Comparison of ENCODE assay signal across 8 cellular contexts in the genomic region with DNA sequence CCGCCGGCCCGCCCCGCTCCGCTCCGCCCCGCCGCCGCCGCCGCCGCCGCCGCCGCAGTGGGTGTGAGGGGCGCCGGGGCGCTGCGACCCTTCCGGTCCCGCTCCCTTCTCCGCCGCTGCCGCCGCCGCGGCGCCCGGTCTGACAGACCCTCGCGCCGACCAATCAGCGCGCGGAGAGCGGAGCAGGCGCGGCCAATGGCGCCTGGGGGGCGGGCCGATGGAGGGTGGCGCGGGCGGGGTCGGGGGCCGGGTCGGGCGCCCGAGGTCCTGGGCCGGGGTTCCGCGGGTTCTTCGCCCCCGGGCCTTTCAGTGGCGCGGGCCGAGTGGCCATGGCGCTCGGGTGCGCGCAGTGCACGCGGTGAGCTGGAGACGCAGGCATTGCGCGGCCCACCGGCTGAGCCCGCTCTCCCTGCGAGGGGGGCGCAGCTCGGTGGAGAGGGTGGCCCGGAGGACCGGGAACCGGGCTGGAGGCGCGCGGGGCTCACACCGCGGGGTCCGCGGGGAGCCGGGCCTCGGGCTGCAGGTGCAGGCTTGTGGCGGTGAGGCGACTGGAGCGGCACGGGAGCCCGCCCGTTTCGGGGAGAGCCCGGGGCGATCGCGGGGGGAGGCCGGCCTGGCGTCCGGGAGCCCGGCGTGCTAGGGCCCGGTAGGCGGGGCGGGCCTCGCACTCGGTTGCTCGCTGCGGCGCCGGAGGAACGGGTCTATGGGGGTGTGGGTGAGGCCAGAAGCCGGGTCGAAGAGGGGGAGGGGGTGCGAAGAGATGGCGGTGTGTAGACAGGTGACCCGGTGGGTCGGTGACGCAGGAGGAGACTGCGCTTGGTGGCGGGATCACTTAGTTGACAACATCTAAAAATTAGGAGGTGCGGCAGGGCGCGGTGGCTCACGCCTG. TPM values are rescaled to one million over a fixed set of nuclear protein-coding genes. Genes with fewer than 3 reads are reported as not detected.
DNase-seq lines count a peak whose midpoint lies in the region; ATAC-seq and TF ChIP-seq lines count a peak whose summit lies in the region.

A gene (minus strand): TSS at position 141 of the 889 bp plus-strand sequence. CDS start 11,522 bp downstream, outside the sequence.

- H3K36me3 ChIP-seq in A673 (ENCODE audit: insufficient read depth, low read length, poor library complexity, severe bottlenecking) (no peaks in the 10 kb centered on the region), kidney epithelial cell (ENCODE audit: control insufficient read depth, insufficient read depth, low read length) (no peaks in the 10 kb centered on the region)

- CTCF ChIA-PET in A673 (lab: Charles Lee): interaction anchor here (0.7 to 1.0 kb wide), 3 partner anchors 24 to 179 kb away, joined by 3 to 11 read pairs (median 4); no protein-coding TSS in a partner anchor

- no peaks in the 10 kb centered on the region for H3K9me3 ChIP-seq in A673 (ENCODE audit: low read depth, low read length, poor library complexity, severe bottlenecking)

- TF ChIP-seq CTCF in A673 (conservative IDR thresholded peaks at IDR 0.05; ENCODE audit: low read depth, low read length) (no peak), kidney epithelial cell (IDR thresholded peaks at IDR 0.05; ENCODE audit: insufficient read depth, low read length, poor library complexity, severe bottlenecking) (no peak)

- ATAC-seq in GM18519 (IDR thresholded peaks at IDR 0.05; ENCODE audit: low FRiP score, unreplicated experiment) (peak; percentile 76), HG03045 (IDR thresholded peaks at IDR 0.05; ENCODE audit: unreplicated experiment) (peak; percentile 90)

- H3K4me3 ChIP-seq in A673 (ENCODE audit: low read depth, low read length, poor library complexity, severe bottlenecking) (peak within 1 kb of the TSS; percentile 93), kidney epithelial cell (ENCODE audit: low read depth, low read length) (peak within 1 kb of the TSS; percentile 56)

- H3K27me3 ChIP-seq in A673 (replicated peaks; ENCODE audit: insufficient read depth, low read depth, low read length, poor library complexity): no peaks in the 10 kb centered on the region
- no peaks in the 10 kb centered on the region for H3K27me3 ChIP-seq in kidney epithelial cell (ENCODE audit: control insufficient read depth, insufficient read depth, low read length)

- H3K4me1 ChIP-seq in A673 (ENCODE audit: insufficient read depth, low read length, poor library complexity, severe bottlenecking): peaks cover 5% of the 10 kb centered on the region

- BruUV-seq in A673 (replicated peaks; lab: Mats Ljungman, UMichigan): no TSS peak

- peak within 1 kb of the TSS; percentile 82 for H3K27ac ChIP-seq in A673 (ENCODE audit: low read depth, low read length, poor library complexity, severe bottlenecking)

- POLR2A ChIA-PET in A673 (lab: Charles Lee; ENCODE audit: low non-redundant PET): no interaction called here

- intact Hi-C loops in A673 (cut with micrococcal nuclease; ENCODE audit: unreplicated experiment): loop anchor here (5.0 kb wide), 1 partner anchor 35 kb away; no protein-coding TSS in a partner anchor

- peak; percentile 84 for DNase-seq in A673 (ENCODE audit: low spot score)
- DNase-seq in NCI-H2196 (lab: John Stamatoyannopoulos, UW; ENCODE audit: unreplicated experiment): peak; percentile 91
- peak; percentile 87 for DNase-seq in activated CD4-positive, CD25-positive, alpha-beta regulatory T cell treated with anti-CD3 and anti-CD28 coated beads, Interleukin-2, amount 50 U/mL, for 72 hours
- DNase-seq in cerebellar cortex (ENCODE audit: low spot score): peak; percentile 79
- DNase-seq in kidney epithelial cell (ENCODE audit: low read depth): no peak
- DNase-seq in stimulated activated CD4-positive, alpha-beta T cell treated with anti-CD3 and anti-CD28 coated beads, Interleukin-15, amount 100 ng/mL, for 24 hours: peak; percentile 89

RNA-seq across cellular contexts. Expression of the gene that starts here (rescaled TPM):
- 31.3 and 34.4 TPM in 2 replicates for total RNA-seq in A673 (2021)
- total RNA-seq in kidney epithelial cell: 22.5 and 25.1 TPM in 2 replicates
